In the genomic region with DNA sequence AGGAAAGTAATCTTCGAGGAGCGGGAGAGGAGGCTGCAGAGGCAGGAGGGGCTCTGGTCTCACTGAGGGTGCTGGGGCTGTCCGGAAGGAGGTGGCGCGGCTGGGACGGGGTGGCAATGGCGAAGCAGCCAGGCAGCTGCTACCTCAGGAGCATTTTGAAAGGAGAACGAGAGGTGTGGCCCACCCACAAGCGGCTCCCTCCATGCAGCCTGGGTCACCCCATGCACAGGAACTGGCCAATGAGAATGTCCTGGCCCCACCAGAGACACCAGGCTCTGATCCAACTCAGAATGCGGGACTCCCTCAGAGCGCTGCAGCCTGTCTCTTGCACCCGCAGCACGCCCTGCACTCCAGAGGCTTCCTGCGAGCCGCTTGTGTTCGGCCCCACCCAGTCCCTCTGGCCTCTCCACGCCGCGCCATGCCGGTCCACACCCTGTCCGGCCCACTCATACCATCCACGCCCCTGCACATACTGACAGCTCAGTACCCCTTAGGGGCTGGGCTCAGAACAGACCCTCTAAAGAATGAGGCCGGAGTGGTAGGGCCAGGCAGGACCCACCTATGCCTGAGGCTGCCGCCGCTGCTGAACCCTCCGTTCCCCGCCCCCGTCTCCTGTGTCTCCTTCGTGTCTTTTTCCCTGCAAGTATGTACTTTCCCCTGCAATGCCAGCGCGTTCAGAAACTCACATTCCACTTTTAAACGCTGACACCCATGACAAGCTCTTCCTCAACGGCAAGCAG, we compare ENCODE assay signal across 1 cellular context.
TF ChIP-seq lines count a peak whose summit lies in the region.

No MANE protein-coding gene starts in this region.

TF ChIP-seq in HepG2, 621 proteins besides CTCF, POLR2A, EP300 and RAD21 (continued from another document and continues in another):
- TF ChIP-seq SNAPC4 (CRISPR knock-in tag; IDR thresholded peaks at IDR 0.05) (no peak), ZNF678 (CRISPR knock-in tag; IDR thresholded peaks at IDR 0.05) (no peak), GZF1 (CRISPR knock-in tag; IDR thresholded peaks at IDR 0.05) (0 out of 2 replicates have a peak, but pooled peaks have one; percentile 17), ZNF234 (CRISPR knock-in tag; conservative IDR thresholded peaks at IDR 0.05) (0 out of 2 replicates have a peak, but pooled peaks have one; percentile 69), ZNF550 (CRISPR knock-in tag; IDR thresholded peaks at IDR 0.05; ENCODE audit: borderline replicate concordance) (peak; percentile 60; the same call in 1 of the 2 replicates), MYPOP (CRISPR knock-in tag; IDR thresholded peaks at IDR 0.05) (no peak), ZNF572 (CRISPR knock-in tag; IDR thresholded peaks at IDR 0.05) (0 out of 2 replicates have a peak, but pooled peaks have one; percentile 60), CAMTA2 (CRISPR knock-in tag; IDR thresholded peaks at IDR 0.05; ENCODE audit: borderline replicate concordance) (no peak), ZSCAN31 (CRISPR knock-in tag; IDR thresholded peaks at IDR 0.05; ENCODE audit: low read depth) (peak; percentile 11), SOX6 (IDR thresholded peaks at IDR 0.05) (no peak), SOX6 (CRISPR knock-in tag; IDR thresholded peaks at IDR 0.05) (peak; percentile 33), ZFX (CRISPR knock-in tag; IDR thresholded peaks at IDR 0.05; ENCODE audit: low read depth) (0 out of 2 replicates have a peak, but pooled peaks have one; percentile 16), GFI1 (CRISPR knock-in tag; IDR thresholded peaks at IDR 0.05; ENCODE audit: borderline replicate concordance) (no peak), ZNF776 (CRISPR knock-in tag; IDR thresholded peaks at IDR 0.05) (peak; percentile 45; the same call in 1 of the 2 replicates), NFKB2 (CRISPR knock-in tag; IDR thresholded peaks at IDR 0.05; ENCODE audit: borderline replicate concordance) (peak; percentile 59; the same call in 1 of the 2 replicates), ZNF333 (CRISPR knock-in tag; IDR thresholded peaks at IDR 0.05; ENCODE audit: borderline replicate concordance) (0 out of 2 replicates have a peak, but pooled peaks have one; percentile 14), TEAD2 (CRISPR knock-in tag; IDR thresholded peaks at IDR 0.05) (no peak), MEIS2 (CRISPR knock-in tag; IDR thresholded peaks at IDR 0.05) (0 out of 2 replicates have a peak, but pooled peaks have one; percentile 47), PITX1 (CRISPR knock-in tag; IDR thresholded peaks at IDR 0.05) (peak; percentile 9; the same call in 1 of the 2 replicates), ZNF263 (CRISPR knock-in tag; IDR thresholded peaks at IDR 0.05) (no peak), RFX5 (IDR thresholded peaks at IDR 0.05; ENCODE audit: low read depth, low read length) (no peak), CBX5 (CRISPR knock-in tag; IDR thresholded peaks at IDR 0.05; ENCODE audit: borderline replicate concordance) (no peak), ZNF33A (CRISPR knock-in tag; IDR thresholded peaks at IDR 0.05; ENCODE audit: borderline replicate concordance) (no peak), GLI4 (CRISPR knock-in tag; IDR thresholded peaks at IDR 0.05; ENCODE audit: borderline replicate concordance) (peak; percentile 82; the same call in 1 of the 2 replicates), ZFP37 (CRISPR knock-in tag; IDR thresholded peaks at IDR 0.05; ENCODE audit: borderline replicate concordance) (0 out of 2 replicates have a peak, but pooled peaks have one; percentile 47), DNMT3B (CRISPR knock-in tag; conservative IDR thresholded peaks at IDR 0.05) (no peak), YEATS2 (CRISPR knock-in tag; IDR thresholded peaks at IDR 0.05; ENCODE audit: borderline replicate concordance) (no peak), ZMYM2 (CRISPR knock-in tag; IDR thresholded peaks at IDR 0.05) (no peak), RBM39 (IDR thresholded peaks at IDR 0.05; ENCODE audit: low read depth, low read length, poor library complexity, severe bottlenecking) (no peak), ZZZ3 (CRISPR knock-in tag; IDR thresholded peaks at IDR 0.05; ENCODE audit: borderline replicate concordance) (no peak), PPARG (CRISPR knock-in tag; conservative IDR thresholded peaks at IDR 0.05) (no peak), GATA4 (IDR thresholded peaks at IDR 0.05; ENCODE audit: borderline replicate concordance, low read depth) (no peak), HDAC6 (IDR thresholded peaks at IDR 0.05; ENCODE audit: low read depth, low read length) (no peak), ZSCAN5A (CRISPR knock-in tag; IDR thresholded peaks at IDR 0.05; ENCODE audit: borderline replicate concordance) (no peak), CHCHD3 (CRISPR knock-in tag; IDR thresholded peaks at IDR 0.05) (0 out of 2 replicates have a peak, but pooled peaks have one; percentile 15), ZFP62 (CRISPR knock-in tag; IDR thresholded peaks at IDR 0.05) (no peak)
- TF ChIP-seq, protein P1, sequence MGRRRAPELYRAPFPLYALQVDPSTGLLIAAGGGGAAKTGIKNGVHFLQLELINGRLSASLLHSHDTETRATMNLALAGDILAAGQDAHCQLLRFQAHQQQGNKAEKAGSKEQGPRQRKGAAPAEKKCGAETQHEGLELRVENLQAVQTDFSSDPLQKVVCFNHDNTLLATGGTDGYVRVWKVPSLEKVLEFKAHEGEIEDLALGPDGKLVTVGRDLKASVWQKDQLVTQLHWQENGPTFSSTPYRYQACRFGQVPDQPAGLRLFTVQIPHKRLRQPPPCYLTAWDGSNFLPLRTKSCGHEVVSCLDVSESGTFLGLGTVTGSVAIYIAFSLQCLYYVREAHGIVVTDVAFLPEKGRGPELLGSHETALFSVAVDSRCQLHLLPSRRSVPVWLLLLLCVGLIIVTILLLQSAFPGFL (CRISPR knock-in tag; IDR thresholded peaks at IDR 0.05), result no peak
- TF ChIP-seq, protein P2, sequence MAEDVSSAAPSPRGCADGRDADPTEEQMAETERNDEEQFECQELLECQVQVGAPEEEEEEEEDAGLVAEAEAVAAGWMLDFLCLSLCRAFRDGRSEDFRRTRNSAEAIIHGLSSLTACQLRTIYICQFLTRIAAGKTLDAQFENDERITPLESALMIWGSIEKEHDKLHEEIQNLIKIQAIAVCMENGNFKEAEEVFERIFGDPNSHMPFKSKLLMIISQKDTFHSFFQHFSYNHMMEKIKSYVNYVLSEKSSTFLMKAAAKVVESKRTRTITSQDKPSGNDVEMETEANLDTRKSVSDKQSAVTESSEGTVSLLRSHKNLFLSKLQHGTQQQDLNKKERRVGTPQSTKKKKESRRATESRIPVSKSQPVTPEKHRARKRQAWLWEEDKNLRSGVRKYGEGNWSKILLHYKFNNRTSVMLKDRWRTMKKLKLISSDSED (CRISPR knock-in tag; IDR thresholded peaks at IDR 0.05), result no peak
- TF ChIP-seq, protein P3, sequence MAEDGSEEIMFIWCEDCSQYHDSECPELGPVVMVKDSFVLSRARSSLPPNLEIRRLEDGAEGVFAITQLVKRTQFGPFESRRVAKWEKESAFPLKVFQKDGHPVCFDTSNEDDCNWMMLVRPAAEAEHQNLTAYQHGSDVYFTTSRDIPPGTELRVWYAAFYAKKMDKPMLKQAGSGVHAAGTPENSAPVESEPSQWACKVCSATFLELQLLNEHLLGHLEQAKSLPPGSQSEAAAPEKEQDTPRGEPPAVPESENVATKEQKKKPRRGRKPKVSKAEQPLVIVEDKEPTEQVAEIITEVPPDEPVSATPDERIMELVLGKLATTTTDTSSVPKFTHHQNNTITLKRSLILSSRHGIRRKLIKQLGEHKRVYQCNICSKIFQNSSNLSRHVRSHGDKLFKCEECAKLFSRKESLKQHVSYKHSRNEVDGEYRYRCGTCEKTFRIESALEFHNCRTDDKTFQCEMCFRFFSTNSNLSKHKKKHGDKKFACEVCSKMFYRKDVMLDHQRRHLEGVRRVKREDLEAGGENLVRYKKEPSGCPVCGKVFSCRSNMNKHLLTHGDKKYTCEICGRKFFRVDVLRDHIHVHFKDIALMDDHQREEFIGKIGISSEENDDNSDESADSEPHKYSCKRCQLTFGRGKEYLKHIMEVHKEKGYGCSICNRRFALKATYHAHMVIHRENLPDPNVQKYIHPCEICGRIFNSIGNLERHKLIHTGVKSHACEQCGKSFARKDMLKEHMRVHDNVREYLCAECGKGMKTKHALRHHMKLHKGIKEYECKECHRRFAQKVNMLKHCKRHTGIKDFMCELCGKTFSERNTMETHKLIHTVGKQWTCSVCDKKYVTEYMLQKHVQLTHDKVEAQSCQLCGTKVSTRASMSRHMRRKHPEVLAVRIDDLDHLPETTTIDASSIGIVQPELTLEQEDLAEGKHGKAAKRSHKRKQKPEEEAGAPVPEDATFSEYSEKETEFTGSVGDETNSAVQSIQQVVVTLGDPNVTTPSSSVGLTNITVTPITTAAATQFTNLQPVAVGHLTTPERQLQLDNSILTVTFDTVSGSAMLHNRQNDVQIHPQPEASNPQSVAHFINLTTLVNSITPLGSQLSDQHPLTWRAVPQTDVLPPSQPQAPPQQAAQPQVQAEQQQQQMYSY (CRISPR knock-in tag; IDR thresholded peaks at IDR 0.05), result no peak
- TF ChIP-seq, protein P4, sequence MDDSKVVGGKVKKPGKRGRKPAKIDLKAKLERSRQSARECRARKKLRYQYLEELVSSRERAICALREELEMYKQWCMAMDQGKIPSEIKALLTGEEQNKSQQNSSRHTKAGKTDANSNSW (CRISPR knock-in tag; IDR thresholded peaks at IDR 0.05; ENCODE audit: borderline replicate concordance), result no peak
- TF ChIP-seq, protein P5, sequence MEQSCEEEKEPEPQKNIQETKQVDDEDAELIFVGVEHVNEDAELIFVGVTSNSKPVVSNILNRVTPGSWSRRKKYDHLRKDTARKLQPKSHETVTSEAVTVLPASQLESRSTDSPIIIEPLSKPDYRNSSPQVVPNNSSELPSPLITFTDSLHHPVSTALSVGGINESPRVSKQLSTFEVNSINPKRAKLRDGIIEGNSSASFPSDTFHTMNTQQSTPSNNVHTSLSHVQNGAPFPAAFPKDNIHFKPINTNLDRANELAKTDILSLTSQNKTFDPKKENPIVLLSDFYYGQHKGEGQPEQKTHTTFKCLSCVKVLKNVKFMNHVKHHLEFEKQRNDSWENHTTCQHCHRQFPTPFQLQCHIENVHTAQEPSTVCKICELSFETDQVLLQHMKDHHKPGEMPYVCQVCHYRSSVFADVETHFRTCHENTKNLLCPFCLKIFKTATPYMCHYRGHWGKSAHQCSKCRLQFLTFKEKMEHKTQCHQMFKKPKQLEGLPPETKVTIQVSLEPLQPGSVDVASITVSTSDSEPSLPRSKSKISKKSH (CRISPR knock-in tag; IDR thresholded peaks at IDR 0.05; ENCODE audit: borderline replicate concordance), result peak; percentile 52; the same call in 1 of the 2 replicates
- TF ChIP-seq, protein P6, sequence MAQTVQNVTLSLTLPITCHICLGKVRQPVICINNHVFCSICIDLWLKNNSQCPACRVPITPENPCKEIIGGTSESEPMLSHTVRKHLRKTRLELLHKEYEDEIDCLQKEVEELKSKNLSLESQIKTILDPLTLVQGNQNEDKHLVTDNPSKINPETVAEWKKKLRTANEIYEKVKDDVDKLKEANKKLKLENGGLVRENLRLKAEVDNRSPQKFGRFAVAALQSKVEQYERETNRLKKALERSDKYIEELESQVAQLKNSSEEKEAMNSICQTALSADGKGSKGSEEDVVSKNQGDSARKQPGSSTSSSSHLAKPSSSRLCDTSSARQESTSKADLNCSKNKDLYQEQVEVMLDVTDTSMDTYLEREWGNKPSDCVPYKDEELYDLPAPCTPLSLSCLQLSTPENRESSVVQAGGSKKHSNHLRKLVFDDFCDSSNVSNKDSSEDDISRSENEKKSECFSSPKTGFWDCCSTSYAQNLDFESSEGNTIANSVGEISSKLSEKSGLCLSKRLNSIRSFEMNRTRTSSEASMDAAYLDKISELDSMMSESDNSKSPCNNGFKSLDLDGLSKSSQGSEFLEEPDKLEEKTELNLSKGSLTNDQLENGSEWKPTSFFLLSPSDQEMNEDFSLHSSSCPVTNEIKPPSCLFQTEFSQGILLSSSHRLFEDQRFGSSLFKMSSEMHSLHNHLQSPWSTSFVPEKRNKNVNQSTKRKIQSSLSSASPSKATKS (CRISPR knock-in tag; IDR thresholded peaks at IDR 0.05), result no peak
